22 cellular contexts compared by ENCODE assay signal in genomic region chr11:108838102-108838803, GRCh38.
DNase-seq lines count a peak whose midpoint lies in the region; ATAC-seq lines count a peak whose summit lies in the region.
"Had no signal": no experiment of that assay in that cellular context is flagged by ENCODE, and none has a peak within 500 bp of the region (broad histone marks: within the 10 kb centered on the region; RNA-seq: fewer than 3 reads in every experiment).

No MANE protein-coding gene starts in this region.

- ATAC-seq in GM18511 (IDR thresholded peaks at IDR 0.05; ENCODE audit: unreplicated experiment) = peak; percentile 45
- ATAC-seq in GM19467 (IDR thresholded peaks at IDR 0.05; ENCODE audit: unreplicated experiment) = peak; percentile 46
- peak; percentile 58 for ATAC-seq in HG03457 (IDR thresholded peaks at IDR 0.05; ENCODE audit: unreplicated experiment)
- ATAC-seq in left ventricle myocardium superior = no peak
- ATAC-seq: K562, PC-3, SK-N-SH treated with all-trans-retinoic acid at 6 μM for 48 hours had no signal

- no peak overlapping the region for H3K14ac ChIP-seq in mesenchymal stem cell (ENCODE audit: low read length in 2 of 2)

- no peak overlapping the region for H3K4ac ChIP-seq in mesenchymal stem cell (ENCODE audit: low read depth in 1 of 2, low read length in 2 of 2)

- H2AK5ac ChIP-seq in mesenchymal stem cell (ENCODE audit: low read length, severe bottlenecking) = no peak overlapping the region

- no peak overlapping the region for H3K23ac ChIP-seq in mesenchymal stem cell (ENCODE audit: low read length in 2 of 2)

- H3K79me1 ChIP-seq in mesenchymal stem cell (replicated peaks; ENCODE audit: low read length, poor library complexity, severe bottlenecking) = peaks cover 11% of the 10 kb centered on the region

- no peak overlapping the region for H4K91ac ChIP-seq in mesenchymal stem cell (ENCODE audit: low read length)

- H3K4me1 ChIP-seq in mesenchymal stem cell (ENCODE audit: control insufficient read depth, insufficient read depth, low read depth, low read length) = peaks cover 4% of the 10 kb centered on the region
- H3K4me1 ChIP-seq: Caco-2 had no signal

- H2BK12ac ChIP-seq in mesenchymal stem cell (ENCODE audit: low read length in 2 of 2) = no peak overlapping the region

- H2BK120ac ChIP-seq in mesenchymal stem cell (ENCODE audit: low read depth, low read length) = no peak overlapping the region

- H3K4me3 ChIP-seq in mesenchymal stem cell (ENCODE audit: insufficient read depth in 1 of 2, low read depth in 1 of 2, low read length in 2 of 2) = no peak overlapping the region
- H3K4me3 ChIP-seq: K562 had no signal

- WGBS in mesenchymal stem cell = 83% methylated on average over 1 of the region's 3 CpGs

- no peak overlapping the region for H4K8ac ChIP-seq in mesenchymal stem cell (ENCODE audit: low read length)

- peaks cover 0 to 14% of the 10 kb centered on the region in 2 experiments for H3K36me3 ChIP-seq in mesenchymal stem cell (ENCODE audit: control insufficient read depth in 1 of 2, insufficient read depth in 2 of 2, low read depth in 1 of 2, low read length in 2 of 2)

- H3K9me3 ChIP-seq in mesenchymal stem cell (ENCODE audit: control insufficient read depth, low read length) = no peaks in the 10 kb centered on the region
- H3K9me3 ChIP-seq: Caco-2 had no signal

- no peak overlapping the region for H2AFZ ChIP-seq in mesenchymal stem cell (ENCODE audit: low read depth, low read length)

- no peak overlapping the region for H2BK15ac ChIP-seq in mesenchymal stem cell (ENCODE audit: low read depth, poor library complexity, severe bottlenecking)

- no peaks in the 10 kb centered on the region for H3K27me3 ChIP-seq in mesenchymal stem cell (ENCODE audit: control insufficient read depth in 1 of 2, insufficient read depth in 1 of 2, low read length in 2 of 2)

- no peak overlapping the region for H3K9ac ChIP-seq in mesenchymal stem cell (ENCODE audit: low read length)

- no peak overlapping the region for H3K4me2 ChIP-seq in mesenchymal stem cell (ENCODE audit: low read length, poor library complexity, severe bottlenecking)

- intact Hi-C loops in left ventricle myocardium superior (cut with micrococcal nuclease) = no loop called here

- no peak overlapping the region for H2BK5ac ChIP-seq in mesenchymal stem cell (ENCODE audit: low read depth, low read length, poor library complexity, severe bottlenecking)

- no peak overlapping the region for H3K18ac ChIP-seq in mesenchymal stem cell (ENCODE audit: low read depth in 1 of 2, low read length in 2 of 2)

- no peak for DNase-seq in mesenchymal stem cell
- DNase-seq in NCI-H146 treated with DMSO at 0.1 percent for 48 hours (lab: John Stamatoyannopoulos, UW; ENCODE audit: unreplicated experiment) = no peak
- no peak for DNase-seq in GDM1 (lab: John Stamatoyannopoulos, UW)
- no peak for DNase-seq in superior temporal gyrus (ENCODE audit: extremely low spot score)
- no peak for DNase-seq in left ventricle myocardium superior
- DNase-seq: Caco-2; CD4-positive, CD25-positive, alpha-beta regulatory T cell; H7; NCI-H1105 treated with DMSO at 0.1 percent for 48 hours; NCI-H1694 treated with DMSO at 0.1 percent for 48 hours; NCI-H2107; NCI-H510A; NCI-H774; PC-3; RPMI8226; SHP77 treated with DMSO at 0.1 percent for 48 hours; T-helper 1 cell had no signal

- H3K27ac ChIP-seq in mesenchymal stem cell (ENCODE audit: low read length, poor library complexity, severe bottlenecking) = peak overlapping the region; percentile 75
